10 cellular contexts compared by ENCODE assay signal in the genomic region with DNA sequence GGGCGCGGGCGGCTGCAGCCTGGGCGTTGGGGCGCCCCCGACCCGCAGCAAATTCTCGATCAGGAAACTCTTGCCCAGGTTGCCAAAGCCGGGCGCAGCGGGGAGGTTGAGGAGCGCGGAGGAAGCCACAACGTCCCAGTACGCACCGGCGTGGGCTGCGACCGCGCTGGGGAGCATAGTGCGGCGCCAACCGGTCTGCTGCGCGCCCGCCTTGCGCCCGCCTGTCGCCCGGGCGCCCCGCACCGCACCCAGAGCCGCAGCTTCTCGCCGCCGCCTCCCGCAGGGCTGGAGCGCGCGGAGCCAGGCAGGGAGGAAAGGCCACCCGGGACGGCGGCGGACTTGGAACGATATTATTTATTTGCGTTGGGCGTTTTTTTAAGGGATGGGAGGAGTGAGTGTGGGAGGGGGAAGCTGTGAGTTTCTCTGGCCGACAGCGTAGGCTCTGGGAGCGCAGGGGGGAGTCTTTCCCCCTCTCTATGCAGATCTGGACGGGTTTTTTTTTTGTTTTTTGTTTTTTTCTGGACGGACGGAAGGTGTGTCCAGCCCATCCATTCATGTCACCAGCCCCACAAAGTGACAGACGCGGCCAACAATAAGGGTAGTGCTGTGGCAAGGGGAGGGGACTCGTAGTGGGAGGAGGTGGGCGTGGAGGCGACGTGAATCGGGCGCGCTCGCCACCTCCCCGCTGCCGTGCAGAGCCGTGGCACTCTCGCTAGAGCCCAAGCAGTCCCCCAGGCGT. TPM values are rescaled to one million over a fixed set of nuclear protein-coding genes. Genes with fewer than 3 reads are reported as not detected.
DNase-seq lines count a peak whose midpoint lies in the region; FAIRE-seq and TF ChIP-seq lines count a peak whose summit lies in the region.
"Had no signal": no experiment of that assay in that cellular context is flagged by ENCODE, and none has a peak within 500 bp of the region (broad histone marks: within the 10 kb centered on the region; RNA-seq: fewer than 3 reads in every experiment).

A gene (minus strand): TSS at position 349 of the 739 bp plus-strand sequence. CDS start 172 bp downstream, at position 177.

- H3K36me3 Mint-ChIP-seq in HFFc6 (ENCODE audit: low read depth), result no peaks in the 10 kb centered on the region

- H3K4me1 Mint-ChIP-seq in HFFc6 (ENCODE audit: low read depth), result no peaks in the 10 kb centered on the region

- no peak within 1 kb of the TSS for H3K4me3 Mint-ChIP-seq in HFFc6

- FAIRE-seq in frontal cortex (lab: Jason Lieb, UNC), result no peak
- FAIRE-seq: GM12892 had no signal

- no peaks in the 10 kb centered on the region; the same call in 1 of the 2 replicates for H3K27me3 Mint-ChIP-seq in HFFc6 (ENCODE audit: insufficient read depth)

- peak within 1 kb of the TSS; percentile 30 for H3K4me3 ChIP-seq in SJSA1

- peaks cover 15% of the 10 kb centered on the region for H3K4me1 ChIP-seq in SJSA1 (replicated peaks)

- H3K27me3 ChIP-seq in SJSA1 (replicated peaks), result peaks cover 67% of the 10 kb centered on the region

- H3K9me3 Mint-ChIP-seq in HFFc6, result no peaks in the 10 kb centered on the region

- no peaks in the 10 kb centered on the region; the same call in 1 of the 2 replicates for H3K9me3 ChIP-seq in SJSA1 (replicated peaks)

- no peaks in the 10 kb centered on the region for H3K36me3 ChIP-seq in SJSA1

- DNase-seq in Daoy (ENCODE audit: low read depth), result peak; percentile 18
- peak in 1 of 2 experiments; percentile 24 for DNase-seq in SJSA1 (ENCODE audit: low read depth in 1 of 2, low spot score in 2 of 2)
- peak; percentile 41 to 44 for DNase-seq in frontal cortex (ENCODE audit: low spot score in 2 of 2)
- peak; percentile 38 for DNase-seq in pons (ENCODE audit: low spot score)
- no peak for DNase-seq in HFFc6
- no peak for DNase-seq in activated naive CD4-positive, alpha-beta T cell treated with Interleukin-2 at 50 U/mL for 16 hours
- DNase-seq in UCSD-AML1 (lab: John Stamatoyannopoulos, UW; ENCODE audit: unreplicated experiment), result no peak
- DNase-seq in effector CD4-positive, alpha-beta T cell, result no peak
- DNase-seq: activated gamma-delta T cell had no signal

- no peak within 1 kb of the TSS for H3K27ac Mint-ChIP-seq in HFFc6

- no peak within 1 kb of the TSS for H3K27ac ChIP-seq in SJSA1

- no peak for TF ChIP-seq CTCF in HFFc6 (IDR thresholded peaks at IDR 0.05)

RNA-seq across cellular contexts. Expression of the gene that starts here (rescaled TPM):
- not detected in 2 replicates for total RNA-seq in Daoy (2014; rRNA removed; shearing (Covaris generic))
- not detected in 2 replicates for total RNA-seq in SJSA1 (2014; rRNA removed; shearing (Covaris generic))
- 2.9 TPM for total RNA-seq in frontal cortex
- not detected for total RNA-seq in HFFc6 (2021; fragmentation: NEBNext Ultra II Directional; extraction: Animal tissue kit (Norgen Biotek cat#: 25700))

Comparison
In these comparisons a context has a peak if more than half of its experiments do, and no peak if none do; other contexts are left out.
1. Peak in DNase-seq in Daoy; RNA of the gene not detected or under 1 TPM.
2. DNase-seq: peak in frontal cortex (2 of 2) and pons (single experiment); none in HFFc6 (single experiment), activated naive CD4-positive, alpha-beta T cell treated with Interleukin-2 at 50 U/mL for 16 hours (single experiment), UCSD-AML1 (single experiment) and effector CD4-positive, alpha-beta T cell (single experiment).